ENCODE assay signal across 8 cellular contexts in the genomic region with DNA sequence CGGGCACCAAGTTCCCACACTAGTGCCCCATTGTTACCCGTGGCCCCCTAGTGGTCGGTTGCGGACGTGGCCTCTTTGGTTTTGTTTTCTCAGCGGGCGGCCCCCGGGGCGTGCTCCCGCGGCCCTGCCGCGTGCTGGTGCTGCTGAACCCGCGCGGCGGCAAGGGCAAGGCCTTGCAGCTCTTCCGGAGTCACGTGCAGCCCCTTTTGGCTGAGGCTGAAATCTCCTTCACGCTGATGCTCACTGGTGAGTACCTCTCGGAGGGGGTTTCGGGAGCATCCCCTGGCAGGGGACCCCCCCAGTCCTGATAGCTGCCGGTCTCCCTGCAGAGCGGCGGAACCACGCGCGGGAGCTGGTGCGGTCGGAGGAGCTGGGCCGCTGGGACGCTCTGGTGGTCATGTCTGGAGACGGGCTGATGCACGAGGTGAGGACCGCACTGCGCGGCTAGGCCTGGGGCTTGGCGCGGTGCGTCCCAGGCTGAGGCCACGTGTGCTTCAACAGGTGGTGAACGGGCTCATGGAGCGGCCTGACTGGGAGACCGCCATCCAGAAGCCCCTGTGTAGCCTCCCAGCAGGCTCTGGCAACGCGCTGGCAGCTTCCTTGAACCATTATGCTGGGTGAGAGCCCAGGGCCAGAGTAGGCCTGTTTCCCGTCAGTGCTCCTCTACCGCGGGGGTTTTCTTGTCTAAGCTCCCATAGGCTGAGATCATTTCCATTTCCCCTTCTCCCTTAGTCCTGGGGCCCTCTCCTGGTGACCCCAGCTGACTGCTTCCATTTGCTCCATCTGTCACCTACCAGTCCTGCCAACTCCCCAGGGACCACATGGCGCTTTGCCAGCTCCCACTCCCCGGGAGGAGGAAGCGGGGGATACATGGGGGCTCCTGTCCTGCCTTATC. TPM values are rescaled to one million over a fixed set of nuclear protein-coding genes. Genes with fewer than 3 reads are reported as not detected.
DNase-seq lines count a peak whose midpoint lies in the region; ATAC-seq and TF ChIP-seq lines count a peak whose summit lies in the region.

No MANE protein-coding gene starts in this region.

- peaks cover 28% of the 10 kb centered on the region for H3K36me3 ChIP-seq in OCI-LY7 (ENCODE audit: insufficient read depth, low read length)

- peaks cover 5 to 17% of the 10 kb centered on the region in 2 donors for H3K4me1 Mint-ChIP-seq in natural killer cell
- peaks cover 41% of the 10 kb centered on the region for H3K4me1 Mint-ChIP-seq in stimulated activated naive CD8-positive, alpha-beta T cell treated with anti-CD3 and anti-CD28 coated beads, Interleukin-15, amount 100 ng/mL, for 72 hours

- H3K36me3 Mint-ChIP-seq in natural killer cell: no peaks in the 10 kb centered on the region

- no peaks in the 10 kb centered on the region for H3K27me3 Mint-ChIP-seq in natural killer cell (ENCODE audit: low read depth in 2 of 2)
- peaks cover 14% of the 10 kb centered on the region for H3K27me3 Mint-ChIP-seq in stimulated activated naive CD8-positive, alpha-beta T cell treated with anti-CD3 and anti-CD28 coated beads, Interleukin-15, amount 100 ng/mL, for 72 hours

- peak overlapping the region; percentile 79 for H3K4me3 Mint-ChIP-seq in natural killer cell
- H3K4me3 Mint-ChIP-seq in stimulated activated naive CD8-positive, alpha-beta T cell treated with anti-CD3 and anti-CD28 coated beads, Interleukin-15, amount 100 ng/mL, for 72 hours: peak overlapping the region; percentile 80

- H3K27ac Mint-ChIP-seq in natural killer cell: peak overlapping the region in 1 of 2 donors; percentile 60
- H3K27ac Mint-ChIP-seq in stimulated activated naive CD8-positive, alpha-beta T cell treated with anti-CD3 and anti-CD28 coated beads, Interleukin-15, amount 100 ng/mL, for 72 hours: peak overlapping the region in 1 of 2 donors; percentile 59

- DNase-seq in OCI-LY7 (ENCODE audit: low spot score) (peak; percentile 89), activated T-cell treated with anti-CD3 and anti-CD28 coated beads for 24 hours (ENCODE audit: low read depth) (peak; percentile 76), erythroblast (lab: John Stamatoyannopoulos, UW) (peak; percentile 92 to 95), natural killer cell (peak; percentile 82)
- peak; percentile 87 to 88 for DNase-seq in stimulated activated naive CD8-positive, alpha-beta T cell treated with anti-CD3 and anti-CD28 coated beads, Interleukin-15, amount 100 ng/mL, for 72 hours

- peaks cover 29% of the 10 kb centered on the region for H3K4me1 ChIP-seq in OCI-LY7 (ENCODE audit: insufficient read depth, low read length, poor library complexity, severe bottlenecking)

- no peaks in the 10 kb centered on the region for H3K79me2 ChIP-seq in OCI-LY7 (ENCODE audit: insufficient read depth, low read depth, low read length)

- H3K27ac ChIP-seq in C4-2B (peak overlapping the region; percentile 15), OCI-LY7 (ENCODE audit: low read depth, low read length, poor library complexity, severe bottlenecking) (no peak overlapping the region)

- ATAC-seq in HG03342 (IDR thresholded peaks at IDR 0.05; ENCODE audit: unreplicated experiment) (peak; percentile 39), natural killer cell (peak; percentile 50 to 64 (median 52)), HG02678 (IDR thresholded peaks at IDR 0.05; ENCODE audit: unreplicated experiment) (no peak)
- ATAC-seq in stimulated activated naive CD8-positive, alpha-beta T cell treated with anti-CD3 and anti-CD28 coated beads, Interleukin-15, amount 100 ng/mL, for 72 hours: peak; percentile 39

- H3K4me2 ChIP-seq in OCI-LY7 (ENCODE audit: low read length): peak overlapping the region; percentile 97

- intact Hi-C loops in OCI-LY7 (cut with micrococcal nuclease; ENCODE audit: unreplicated experiment): no loop called here
- intact Hi-C loops in natural killer cell (cut with micrococcal nuclease): loop anchor here (1.0 kb wide), 1 partner anchor 32 kb away; no protein-coding TSS in a partner anchor

- CTCF ChIA-PET in OCI-LY7 (lab: Charles Lee; ENCODE audit: unreplicated experiment): interaction anchor here (1.1 to 1.3 kb wide), 4 partner anchors 12 to 171 kb away, joined by 3 to 4 read pairs (median 4); partner anchors contain the start of gene UBE2O

- no TSS peak for BruUV-seq in OCI-LY7 (replicated peaks; lab: Mats Ljungman, UMichigan)

- H2AFZ ChIP-seq in OCI-LY7 (ENCODE audit: low read length): peak overlapping the region; percentile 5; the same call in 1 of the 2 replicates

- TF ChIP-seq CTCF in C4-2B (conservative IDR thresholded peaks at IDR 0.05): peak; percentile 97
- TF ChIP-seq CTCF in OCI-LY7 (conservative IDR thresholded peaks at IDR 0.05; ENCODE audit: low read length): peak; percentile 98
- TF ChIP-seq CTCF in natural killer cell (IDR thresholded peaks at IDR 0.05): peak; percentile 92

- POLR2A ChIA-PET in OCI-LY7 (lab: Charles Lee): no interaction called here

- no peaks in the 10 kb centered on the region for H3K9me3 ChIP-seq in OCI-LY7 (ENCODE audit: low read length)

- H3K4me3 ChIP-seq in OCI-LY7 (ENCODE audit: low read depth, low read length, poor library complexity, severe bottlenecking): no peak overlapping the region

- TF ChIP-seq POLR2A in erythroblast (IDR thresholded peaks at IDR 0.05; ENCODE audit: low read length): no peak

- H3K9me3 Mint-ChIP-seq in natural killer cell: no peaks in the 10 kb centered on the region
- no peaks in the 10 kb centered on the region for H3K9me3 Mint-ChIP-seq in stimulated activated naive CD8-positive, alpha-beta T cell treated with anti-CD3 and anti-CD28 coated beads, Interleukin-15, amount 100 ng/mL, for 72 hours

- H4K20me1 ChIP-seq in OCI-LY7 (ENCODE audit: insufficient read depth, low read length): no peaks in the 10 kb centered on the region

- no peaks in the 10 kb centered on the region for H3K9me2 ChIP-seq in OCI-LY7 (ENCODE audit: insufficient read depth, low read length)

RNA-seq across cellular contexts. Expression of gene SPHK1, which starts 1.7 kb away (rescaled TPM):
- total RNA-seq in OCI-LY7 (2014; rRNA removed; shearing (Covaris generic)): 0.28 and 0.36 TPM in 2 replicates
- total RNA-seq in OCI-LY7 (2022) (0.22 and 0.78 TPM in 2 replicates), natural killer cell (1 to 10 TPM; 7.6 to 9.2 (median 8.3) TPM)

RNA-seq across cellular contexts. Expression of gene PRPSAP1, which starts 32.4 kb away (rescaled TPM):
- total RNA-seq in OCI-LY7 (2014; rRNA removed; shearing (Covaris generic)): 52.6 and 53.3 TPM in 2 replicates
- total RNA-seq in OCI-LY7 (2022) (111 and 130 TPM in 2 replicates), natural killer cell (10 to 100 TPM; 32.9 to 45.2 (median 41.5) TPM)

Comparison
In these comparisons a context has a peak if more than half of its experiments do, and no peak if none do; other contexts are left out.
1. RNA of gene SPHK1, which starts 1.7 kb away (total RNA-seq): 7.6 to 9.2 TPM in natural killer cell; 0.22 to 0.78 TPM in OCI-LY7; every median in the first group is over 4 times any median in the second.
2. Peak in every context shown above with its lines, with median percentiles within 50 percentile points of each other: CTCF ChIP-seq and DNase-seq.